1 cellular context compared by ENCODE assay signal in the genomic region with DNA sequence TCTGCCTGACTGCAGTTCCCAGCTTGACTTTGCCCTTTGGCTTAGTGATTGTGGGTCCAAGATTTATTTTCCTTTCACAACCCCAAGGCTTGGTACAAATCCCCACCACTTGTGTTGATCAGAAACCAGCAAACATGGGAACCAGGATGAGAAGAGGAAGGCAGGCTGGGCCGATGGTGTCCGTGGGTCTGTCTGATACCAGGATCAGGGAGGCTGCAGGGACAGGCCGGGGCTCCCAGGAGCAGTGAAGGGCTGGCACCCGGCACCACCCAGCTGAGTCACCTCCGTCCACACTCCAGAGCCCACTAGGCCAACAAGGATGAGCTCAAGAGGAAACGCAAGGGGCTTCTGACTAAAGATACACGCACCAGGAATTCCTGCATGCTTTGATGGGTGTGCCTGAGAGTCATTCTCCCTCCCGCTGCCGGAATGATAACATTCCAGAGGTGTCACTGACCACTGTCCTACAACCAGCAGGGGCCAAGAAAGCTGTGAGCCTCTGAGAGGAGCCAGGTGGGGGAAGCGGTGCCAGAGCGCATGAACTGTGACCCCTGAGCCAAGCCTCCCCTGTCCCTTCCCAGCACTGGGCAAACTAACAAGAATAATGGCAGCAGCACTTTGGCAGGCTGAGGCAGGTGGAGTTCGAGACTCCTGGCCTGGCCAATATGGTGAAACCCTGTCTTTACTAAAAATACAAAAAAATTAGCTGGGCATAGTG.
TF ChIP-seq lines count a peak whose summit lies in the region.

No MANE protein-coding gene starts in this region.

TF ChIP-seq in HepG2, 621 proteins besides CTCF, POLR2A, EP300 and RAD21 (continued from another document and continues in another):
- TF ChIP-seq, protein P1, sequence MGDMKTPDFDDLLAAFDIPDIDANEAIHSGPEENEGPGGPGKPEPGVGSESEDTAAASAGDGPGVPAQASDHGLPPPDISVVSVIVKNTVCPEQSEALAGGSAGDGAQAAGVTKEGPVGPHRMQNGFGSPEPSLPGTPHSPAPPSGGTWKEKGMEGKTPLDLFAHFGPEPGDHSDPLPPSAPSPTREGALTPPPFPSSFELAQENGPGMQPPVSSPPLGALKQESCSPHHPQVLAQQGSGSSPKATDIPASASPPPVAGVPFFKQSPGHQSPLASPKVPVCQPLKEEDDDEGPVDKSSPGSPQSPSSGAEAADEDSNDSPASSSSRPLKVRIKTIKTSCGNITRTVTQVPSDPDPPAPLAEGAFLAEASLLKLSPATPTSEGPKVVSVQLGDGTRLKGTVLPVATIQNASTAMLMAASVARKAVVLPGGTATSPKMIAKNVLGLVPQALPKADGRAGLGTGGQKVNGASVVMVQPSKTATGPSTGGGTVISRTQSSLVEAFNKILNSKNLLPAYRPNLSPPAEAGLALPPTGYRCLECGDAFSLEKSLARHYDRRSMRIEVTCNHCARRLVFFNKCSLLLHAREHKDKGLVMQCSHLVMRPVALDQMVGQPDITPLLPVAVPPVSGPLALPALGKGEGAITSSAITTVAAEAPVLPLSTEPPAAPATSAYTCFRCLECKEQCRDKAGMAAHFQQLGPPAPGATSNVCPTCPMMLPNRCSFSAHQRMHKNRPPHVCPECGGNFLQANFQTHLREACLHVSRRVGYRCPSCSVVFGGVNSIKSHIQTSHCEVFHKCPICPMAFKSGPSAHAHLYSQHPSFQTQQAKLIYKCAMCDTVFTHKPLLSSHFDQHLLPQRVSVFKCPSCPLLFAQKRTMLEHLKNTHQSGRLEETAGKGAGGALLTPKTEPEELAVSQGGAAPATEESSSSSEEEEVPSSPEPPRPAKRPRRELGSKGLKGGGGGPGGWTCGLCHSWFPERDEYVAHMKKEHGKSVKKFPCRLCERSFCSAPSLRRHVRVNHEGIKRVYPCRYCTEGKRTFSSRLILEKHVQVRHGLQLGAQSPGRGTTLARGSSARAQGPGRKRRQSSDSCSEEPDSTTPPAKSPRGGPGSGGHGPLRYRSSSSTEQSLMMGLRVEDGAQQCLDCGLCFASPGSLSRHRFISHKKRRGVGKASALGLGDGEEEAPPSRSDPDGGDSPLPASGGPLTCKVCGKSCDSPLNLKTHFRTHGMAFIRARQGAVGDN (CRISPR knock-in tag; IDR thresholded peaks at IDR 0.05) = peak; percentile 68
- no peak for TF ChIP-seq ZNF564 (CRISPR knock-in tag; IDR thresholded peaks at IDR 0.05)
- TF ChIP-seq ZBTB8A (CRISPR knock-in tag; IDR thresholded peaks at IDR 0.05; ENCODE audit: borderline replicate concordance, low read depth) = 0 out of 2 replicates have a peak, but pooled peaks have one; percentile 60
- TF ChIP-seq, protein P2, sequence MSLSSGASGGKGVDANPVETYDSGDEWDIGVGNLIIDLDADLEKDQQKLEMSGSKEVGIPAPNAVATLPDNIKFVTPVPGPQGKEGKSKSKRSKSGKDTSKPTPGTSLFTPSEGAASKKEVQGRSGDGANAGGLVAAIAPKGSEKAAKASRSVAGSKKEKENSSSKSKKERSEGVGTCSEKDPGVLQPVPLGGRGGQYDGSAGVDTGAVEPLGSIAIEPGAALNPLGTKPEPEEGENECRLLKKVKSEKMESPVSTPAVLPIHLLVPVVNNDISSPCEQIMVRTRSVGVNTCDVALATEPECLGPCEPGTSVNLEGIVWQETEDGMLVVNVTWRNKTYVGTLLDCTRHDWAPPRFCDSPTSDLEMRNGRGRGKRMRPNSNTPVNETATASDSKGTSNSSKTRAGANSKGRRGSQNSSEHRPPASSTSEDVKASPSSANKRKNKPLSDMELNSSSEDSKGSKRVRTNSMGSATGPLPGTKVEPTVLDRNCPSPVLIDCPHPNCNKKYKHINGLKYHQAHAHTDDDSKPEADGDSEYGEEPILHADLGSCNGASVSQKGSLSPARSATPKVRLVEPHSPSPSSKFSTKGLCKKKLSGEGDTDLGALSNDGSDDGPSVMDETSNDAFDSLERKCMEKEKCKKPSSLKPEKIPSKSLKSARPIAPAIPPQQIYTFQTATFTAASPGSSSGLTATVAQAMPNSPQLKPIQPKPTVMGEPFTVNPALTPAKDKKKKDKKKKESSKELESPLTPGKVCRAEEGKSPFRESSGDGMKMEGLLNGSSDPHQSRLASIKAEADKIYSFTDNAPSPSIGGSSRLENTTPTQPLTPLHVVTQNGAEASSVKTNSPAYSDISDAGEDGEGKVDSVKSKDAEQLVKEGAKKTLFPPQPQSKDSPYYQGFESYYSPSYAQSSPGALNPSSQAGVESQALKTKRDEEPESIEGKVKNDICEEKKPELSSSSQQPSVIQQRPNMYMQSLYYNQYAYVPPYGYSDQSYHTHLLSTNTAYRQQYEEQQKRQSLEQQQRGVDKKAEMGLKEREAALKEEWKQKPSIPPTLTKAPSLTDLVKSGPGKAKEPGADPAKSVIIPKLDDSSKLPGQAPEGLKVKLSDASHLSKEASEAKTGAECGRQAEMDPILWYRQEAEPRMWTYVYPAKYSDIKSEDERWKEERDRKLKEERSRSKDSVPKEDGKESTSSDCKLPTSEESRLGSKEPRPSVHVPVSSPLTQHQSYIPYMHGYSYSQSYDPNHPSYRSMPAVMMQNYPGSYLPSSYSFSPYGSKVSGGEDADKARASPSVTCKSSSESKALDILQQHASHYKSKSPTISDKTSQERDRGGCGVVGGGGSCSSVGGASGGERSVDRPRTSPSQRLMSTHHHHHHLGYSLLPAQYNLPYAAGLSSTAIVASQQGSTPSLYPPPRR (CRISPR knock-in tag; IDR thresholded peaks at IDR 0.05; ENCODE audit: borderline replicate concordance) = peak; percentile 72; the same call in 1 of the 2 replicates
- TF ChIP-seq ZNF510 (CRISPR knock-in tag; IDR thresholded peaks at IDR 0.05; ENCODE audit: low read depth) = 0 out of 2 replicates have a peak, but pooled peaks have one; percentile 68
- TF ChIP-seq ZNF577 (CRISPR knock-in tag; IDR thresholded peaks at IDR 0.05; ENCODE audit: borderline replicate concordance, low read depth) = no peak
- TF ChIP-seq, protein P3, sequence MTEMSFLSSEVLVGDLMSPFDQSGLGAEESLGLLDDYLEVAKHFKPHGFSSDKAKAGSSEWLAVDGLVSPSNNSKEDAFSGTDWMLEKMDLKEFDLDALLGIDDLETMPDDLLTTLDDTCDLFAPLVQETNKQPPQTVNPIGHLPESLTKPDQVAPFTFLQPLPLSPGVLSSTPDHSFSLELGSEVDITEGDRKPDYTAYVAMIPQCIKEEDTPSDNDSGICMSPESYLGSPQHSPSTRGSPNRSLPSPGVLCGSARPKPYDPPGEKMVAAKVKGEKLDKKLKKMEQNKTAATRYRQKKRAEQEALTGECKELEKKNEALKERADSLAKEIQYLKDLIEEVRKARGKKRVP (CRISPR knock-in tag; IDR thresholded peaks at IDR 0.05) = 0 out of 4 replicates have a peak, but pooled peaks of 1 of the 2 experiments have one; percentile 7
- TF ChIP-seq SRSF1 (optimal IDR thresholded peaks at IDR 0.05; ENCODE audit: low read depth, low read length) = no peak
- TF ChIP-seq MED1 (CRISPR knock-in tag; IDR thresholded peaks at IDR 0.05) = peak; percentile 20; the same call in 1 of the 2 replicates
- peak; percentile 89; the same call in 1 of the 2 replicates for TF ChIP-seq MTA1 (CRISPR knock-in tag; IDR thresholded peaks at IDR 0.05; ENCODE audit: borderline replicate concordance)
- TF ChIP-seq, protein P4, sequence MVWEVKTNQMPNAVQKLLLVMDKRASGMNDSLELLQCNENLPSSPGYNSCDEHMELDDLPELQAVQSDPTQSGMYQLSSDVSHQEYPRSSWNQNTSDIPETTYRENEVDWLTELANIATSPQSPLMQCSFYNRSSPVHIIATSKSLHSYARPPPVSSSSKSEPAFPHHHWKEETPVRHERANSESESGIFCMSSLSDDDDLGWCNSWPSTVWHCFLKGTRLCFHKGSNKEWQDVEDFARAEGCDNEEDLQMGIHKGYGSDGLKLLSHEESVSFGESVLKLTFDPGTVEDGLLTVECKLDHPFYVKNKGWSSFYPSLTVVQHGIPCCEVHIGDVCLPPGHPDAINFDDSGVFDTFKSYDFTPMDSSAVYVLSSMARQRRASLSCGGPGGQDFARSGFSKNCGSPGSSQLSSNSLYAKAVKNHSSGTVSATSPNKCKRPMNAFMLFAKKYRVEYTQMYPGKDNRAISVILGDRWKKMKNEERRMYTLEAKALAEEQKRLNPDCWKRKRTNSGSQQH (CRISPR knock-in tag; IDR thresholded peaks at IDR 0.05; ENCODE audit: low read depth) = peak; percentile 62; the same call in 1 of the 2 replicates
- TF ChIP-seq, protein P5, sequence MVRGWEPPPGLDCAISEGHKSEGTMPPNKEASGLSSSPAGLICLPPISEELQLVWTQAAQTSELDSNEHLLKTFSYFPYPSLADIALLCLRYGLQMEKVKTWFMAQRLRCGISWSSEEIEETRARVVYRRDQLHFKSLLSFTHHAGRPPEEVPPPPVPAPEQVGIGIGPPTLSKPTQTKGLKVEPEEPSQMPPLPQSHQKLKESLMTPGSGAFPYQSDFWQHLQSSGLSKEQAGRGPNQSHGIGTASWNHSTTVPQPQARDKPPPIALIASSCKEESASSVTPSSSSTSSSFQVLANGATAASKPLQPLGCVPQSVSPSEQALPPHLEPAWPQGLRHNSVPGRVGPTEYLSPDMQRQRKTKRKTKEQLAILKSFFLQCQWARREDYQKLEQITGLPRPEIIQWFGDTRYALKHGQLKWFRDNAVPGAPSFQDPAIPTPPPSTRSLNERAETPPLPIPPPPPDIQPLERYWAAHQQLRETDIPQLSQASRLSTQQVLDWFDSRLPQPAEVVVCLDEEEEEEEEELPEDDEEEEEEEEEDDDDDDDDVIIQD (CRISPR knock-in tag; IDR thresholded peaks at IDR 0.05; ENCODE audit: low read depth) = 0 out of 2 replicates have a peak, but pooled peaks have one; percentile 18
- TF ChIP-seq, protein P6, sequence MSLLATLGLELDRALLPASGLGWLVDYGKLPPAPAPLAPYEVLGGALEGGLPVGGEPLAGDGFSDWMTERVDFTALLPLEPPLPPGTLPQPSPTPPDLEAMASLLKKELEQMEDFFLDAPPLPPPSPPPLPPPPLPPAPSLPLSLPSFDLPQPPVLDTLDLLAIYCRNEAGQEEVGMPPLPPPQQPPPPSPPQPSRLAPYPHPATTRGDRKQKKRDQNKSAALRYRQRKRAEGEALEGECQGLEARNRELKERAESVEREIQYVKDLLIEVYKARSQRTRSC (CRISPR knock-in tag; IDR thresholded peaks at IDR 0.05; ENCODE audit: low read depth) = 0 out of 2 replicates have a peak, but pooled peaks have one; percentile 61
- 0 out of 2 replicates have a peak, but pooled peaks have one; percentile 40 for TF ChIP-seq PHF21A (CRISPR knock-in tag; IDR thresholded peaks at IDR 0.05)
- no peak for TF ChIP-seq ZFP62 (CRISPR knock-in tag; IDR thresholded peaks at IDR 0.05)
- peak; percentile 80; the same call in 1 of the 2 replicates for TF ChIP-seq GTF3A (CRISPR knock-in tag; conservative IDR thresholded peaks at IDR 0.05)
- 0 out of 2 replicates have a peak, but pooled peaks have one; percentile 51 for TF ChIP-seq ZNF678 (CRISPR knock-in tag; IDR thresholded peaks at IDR 0.05)
- peak; percentile 26 for TF ChIP-seq ZEB1 (IDR thresholded peaks at IDR 0.05; ENCODE audit: insufficient replicate concordance, low read depth)
- TF ChIP-seq ZZZ3 (CRISPR knock-in tag; IDR thresholded peaks at IDR 0.05; ENCODE audit: borderline replicate concordance) = 0 out of 2 replicates have a peak, but pooled peaks have one; percentile 36
- TF ChIP-seq ZNF776 (CRISPR knock-in tag; IDR thresholded peaks at IDR 0.05) = no peak
- no peak for TF ChIP-seq LCORL (IDR thresholded peaks at IDR 0.05)
- TF ChIP-seq LCORL (CRISPR knock-in tag; IDR thresholded peaks at IDR 0.05) = peak; percentile 52; the same call in 1 of the 2 replicates
- TF ChIP-seq, protein P7, sequence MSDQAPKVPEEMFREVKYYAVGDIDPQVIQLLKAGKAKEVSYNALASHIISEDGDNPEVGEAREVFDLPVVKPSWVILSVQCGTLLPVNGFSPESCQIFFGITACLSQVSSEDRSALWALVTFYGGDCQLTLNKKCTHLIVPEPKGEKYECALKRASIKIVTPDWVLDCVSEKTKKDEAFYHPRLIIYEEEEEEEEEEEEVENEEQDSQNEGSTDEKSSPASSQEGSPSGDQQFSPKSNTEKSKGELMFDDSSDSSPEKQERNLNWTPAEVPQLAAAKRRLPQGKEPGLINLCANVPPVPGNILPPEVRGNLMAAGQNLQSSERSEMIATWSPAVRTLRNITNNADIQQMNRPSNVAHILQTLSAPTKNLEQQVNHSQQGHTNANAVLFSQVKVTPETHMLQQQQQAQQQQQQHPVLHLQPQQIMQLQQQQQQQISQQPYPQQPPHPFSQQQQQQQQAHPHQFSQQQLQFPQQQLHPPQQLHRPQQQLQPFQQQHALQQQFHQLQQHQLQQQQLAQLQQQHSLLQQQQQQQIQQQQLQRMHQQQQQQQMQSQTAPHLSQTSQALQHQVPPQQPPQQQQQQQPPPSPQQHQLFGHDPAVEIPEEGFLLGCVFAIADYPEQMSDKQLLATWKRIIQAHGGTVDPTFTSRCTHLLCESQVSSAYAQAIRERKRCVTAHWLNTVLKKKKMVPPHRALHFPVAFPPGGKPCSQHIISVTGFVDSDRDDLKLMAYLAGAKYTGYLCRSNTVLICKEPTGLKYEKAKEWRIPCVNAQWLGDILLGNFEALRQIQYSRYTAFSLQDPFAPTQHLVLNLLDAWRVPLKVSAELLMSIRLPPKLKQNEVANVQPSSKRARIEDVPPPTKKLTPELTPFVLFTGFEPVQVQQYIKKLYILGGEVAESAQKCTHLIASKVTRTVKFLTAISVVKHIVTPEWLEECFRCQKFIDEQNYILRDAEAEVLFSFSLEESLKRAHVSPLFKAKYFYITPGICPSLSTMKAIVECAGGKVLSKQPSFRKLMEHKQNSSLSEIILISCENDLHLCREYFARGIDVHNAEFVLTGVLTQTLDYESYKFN (CRISPR knock-in tag; conservative IDR thresholded peaks at IDR 0.05) = 0 out of 2 replicates have a peak, but pooled peaks have one; percentile 29
- TF ChIP-seq HNF4G (IDR thresholded peaks at IDR 0.05; ENCODE audit: borderline replicate concordance, low read depth, low read length) = no peak
- TF ChIP-seq HNF4G (CRISPR knock-in tag; IDR thresholded peaks at IDR 0.05; ENCODE audit: borderline replicate concordance, low read depth) = 0 out of 2 replicates have a peak, but pooled peaks have one; percentile 33
- TF ChIP-seq ZNF501 (CRISPR knock-in tag; IDR thresholded peaks at IDR 0.05) = 0 out of 2 replicates have a peak, but pooled peaks have one; percentile 15
- TF ChIP-seq ZNF251 (CRISPR knock-in tag; IDR thresholded peaks at IDR 0.05) = no peak
- TF ChIP-seq ZNF556 (CRISPR knock-in tag; IDR thresholded peaks at IDR 0.05; ENCODE audit: borderline replicate concordance) = 0 out of 2 replicates have a peak, but pooled peaks have one; percentile 39
- no peak for TF ChIP-seq SOX13 (IDR thresholded peaks at IDR 0.05)
- peak in 1 of 2 experiments; percentile 28; a peak in 2 of 4 replicates for TF ChIP-seq SOX13 (CRISPR knock-in tag; conservative IDR thresholded peaks at IDR 0.05 in 1 of 2, IDR thresholded peaks at IDR 0.05 in 1 of 2)
- 0 out of 2 replicates have a peak, but pooled peaks have one; percentile 8 for TF ChIP-seq ARID2 (CRISPR knock-in tag; IDR thresholded peaks at IDR 0.05; ENCODE audit: borderline replicate concordance)
- TF ChIP-seq ZNF230 (CRISPR knock-in tag; IDR thresholded peaks at IDR 0.05) = 0 out of 2 replicates have a peak, but pooled peaks have one; percentile 66
- 0 out of 2 replicates have a peak, but pooled peaks have one; percentile 60 for TF ChIP-seq ZNF343 (CRISPR knock-in tag; IDR thresholded peaks at IDR 0.05)
- TF ChIP-seq ZNF841 (CRISPR knock-in tag; IDR thresholded peaks at IDR 0.05; ENCODE audit: borderline replicate concordance) = no peak
- TF ChIP-seq ATF7-NPFF (CRISPR knock-in tag; IDR thresholded peaks at IDR 0.05; ENCODE audit: low read depth) = no peak
